ENCODE assay signal across 8 cellular contexts in genomic region chr2:164841719-164842623, GRCh38. TPM values are rescaled to one million over a fixed set of nuclear protein-coding genes. Genes with fewer than 3 reads are reported as not detected.
DNase-seq lines count a peak whose midpoint lies in the region; ATAC-seq lines count a peak whose summit lies in the region.

Gene COBLL1 (minus strand): TSS chr2:164841823. CDS start chr2:164841196, 627 bp downstream.

- no peaks in the 10 kb centered on the region for H3K4me1 ChIP-seq in NT2/D1 (ENCODE audit: insufficient read depth, insufficient read length)

- peaks cover 6% of the 10 kb centered on the region for H3K4me1 Mint-ChIP-seq in activated naive CD8-positive, alpha-beta T cell treated with anti-CD3 and anti-CD28 coated beads, Interleukin-2, amount 10 ng/mL, durations not matched to agents 7 days and 5 days

- peak; percentile 81 for DNase-seq in COR-L47 (lab: John Stamatoyannopoulos, UW)
- DNase-seq in NT2/D1 (ENCODE audit: low read depth, low spot score), result peak; percentile 82
- DNase-seq in activated naive CD8-positive, alpha-beta T cell treated with anti-CD3 and anti-CD28 coated beads, Interleukin-2, amount 10 ng/mL, durations not matched to agents 7 days and 5 days, result peak; percentile 55
- peak; percentile 82 for DNase-seq in Right ventricle myocardium superior
- DNase-seq in occipital lobe (lab: John Stamatoyannopoulos, UW), result peak; percentile 44
- no peak for DNase-seq in MV-4-11 (lab: John Stamatoyannopoulos, UW)

- H3K27me3 ChIP-seq in NT2/D1 (ENCODE audit: insufficient read depth, insufficient read length), result peaks cover 28% of the 10 kb centered on the region

- no peaks in the 10 kb centered on the region for H3K9me3 Mint-ChIP-seq in activated naive CD8-positive, alpha-beta T cell treated with anti-CD3 and anti-CD28 coated beads, Interleukin-2, amount 10 ng/mL, durations not matched to agents 7 days and 5 days

- H3K9ac ChIP-seq in NT2/D1 (ENCODE audit: insufficient read length, low read depth), result peak within 1 kb of the TSS; percentile 82

- no peaks in the 10 kb centered on the region for H3K9me3 ChIP-seq in NT2/D1 (ENCODE audit: insufficient read depth, low read length)

- H3K36me3 ChIP-seq in NT2/D1 (ENCODE audit: insufficient read depth, insufficient read length, low read length), result no peaks in the 10 kb centered on the region

- peak; percentile 75 for ATAC-seq in GM19397 (IDR thresholded peaks at IDR 0.05; ENCODE audit: unreplicated experiment)
- peak; percentile 59 for ATAC-seq in HG03442 (IDR thresholded peaks at IDR 0.05; ENCODE audit: unreplicated experiment)
- ATAC-seq in activated naive CD8-positive, alpha-beta T cell treated with anti-CD3 and anti-CD28 coated beads, Interleukin-2, amount 10 ng/mL, durations not matched to agents 7 days and 5 days (ENCODE audit: low read depth), result peak; percentile 62
- peak; percentile 87 for ATAC-seq in Right ventricle myocardium superior (ENCODE audit: poor library complexity)

- peak within 1 kb of the TSS; percentile 76 for H3K4me3 Mint-ChIP-seq in activated naive CD8-positive, alpha-beta T cell treated with anti-CD3 and anti-CD28 coated beads, Interleukin-2, amount 10 ng/mL, durations not matched to agents 7 days and 5 days

- H3K27ac Mint-ChIP-seq in activated naive CD8-positive, alpha-beta T cell treated with anti-CD3 and anti-CD28 coated beads, Interleukin-2, amount 10 ng/mL, durations not matched to agents 7 days and 5 days, result no peak within 1 kb of the TSS

- H3K27me3 Mint-ChIP-seq in activated naive CD8-positive, alpha-beta T cell treated with anti-CD3 and anti-CD28 coated beads, Interleukin-2, amount 10 ng/mL, durations not matched to agents 7 days and 5 days, result peaks cover 61% of the 10 kb centered on the region

- no peaks in the 10 kb centered on the region for H3K36me3 Mint-ChIP-seq in activated naive CD8-positive, alpha-beta T cell treated with anti-CD3 and anti-CD28 coated beads, Interleukin-2, amount 10 ng/mL, durations not matched to agents 7 days and 5 days

- intact Hi-C loops in Right ventricle myocardium superior (cut with DNase I), result loop anchor here (2.0 to 5.0 kb wide), 2 partner anchors 71 to 105 kb away; no protein-coding TSS in a partner anchor

- POLR2A ChIA-PET in activated naive CD8-positive, alpha-beta T cell treated with anti-CD3 and anti-CD28 coated beads, Interleukin-2, amount 10 ng/mL, durations not matched to agents 7 days and 5 days (lab: Charles Lee), result no interaction called here

- H3K4me3 ChIP-seq in NT2/D1 (ENCODE audit: insufficient read length, low read depth), result peak within 1 kb of the TSS; percentile 70

RNA-seq across cellular contexts. Expression of gene COBLL1, which starts in this region (rescaled TPM):
- total RNA-seq in activated naive CD8-positive, alpha-beta T cell treated with anti-CD3 and anti-CD28 coated beads, Interleukin-2, amount 10 ng/mL, durations not matched to agents 7 days and 5 days, result under 1 TPM; 0.17 to 0.50 TPM
- 12.1 TPM for total RNA-seq in Right ventricle myocardium superior
- total RNA-seq in occipital lobe, result 10.8 TPM

Comparison
In these comparisons a context has a peak if more than half of its experiments do, and no peak if none do; other contexts are left out.
1. Peak in DNase-seq and ATAC-seq in activated naive CD8-positive, alpha-beta T cell treated with anti-CD3 and anti-CD28 coated beads, Interleukin-2, amount 10 ng/mL, durations not matched to agents 7 days and 5 days; RNA of the gene not detected or under 1 TPM.